In genomic region chr1:89659322-89660061, GRCh38 we compare ENCODE assay signal across 15 cellular contexts. TPM values are rescaled to one million over a fixed set of nuclear protein-coding genes. Genes with fewer than 3 reads are reported as not detected.
DNase-seq lines count a peak whose midpoint lies in the region; ATAC-seq and TF ChIP-seq lines count a peak whose summit lies in the region.
"Had no signal": no experiment of that assay in that cellular context is flagged by ENCODE, and none has a peak within 500 bp of the region (broad histone marks: within the 10 kb centered on the region; RNA-seq: fewer than 3 reads in every experiment).

No MANE protein-coding gene starts in this region.

- DNase-seq in CD4-positive, alpha-beta T cell = peak in 2 of 10 experiments; percentile 9 to 16
- DNase-seq in HFFc6 (no peak), memory B cell (ENCODE audit: low spot score in 2 of 2) (no peak), WTC11 (ENCODE audit: low spot score) (no peak), SW 1271 (lab: John Stamatoyannopoulos, UW) (no peak), SW480 (ENCODE audit: low spot score) (no peak)
- DNase-seq in activated naive CD8-positive, alpha-beta T cell treated with anti-CD3 and anti-CD28 coated beads, Interleukin-2, amount 50 U/mL, for 24 hours = no peak
- DNase-seq: amygdala; effector CD4-positive, alpha-beta T cell; NCI-H1694 treated with DMSO at 0.1 percent for 48 hours; NCI-H82; SHP77 treated with DMSO at 0.1 percent for 48 hours had no signal

- peaks cover 66% of the 10 kb centered on the region for H3K36me3 Mint-ChIP-seq in CD4-positive, alpha-beta T cell (ENCODE audit: low read depth)
- H3K36me3 Mint-ChIP-seq in HFFc6 (ENCODE audit: low read depth) (peaks cover 30% of the 10 kb centered on the region), memory B cell (peaks cover 19% of the 10 kb centered on the region), WTC11 (no peaks in the 10 kb centered on the region)
- H3K36me3 Mint-ChIP-seq in activated naive CD8-positive, alpha-beta T cell treated with anti-CD3 and anti-CD28 coated beads, Interleukin-2, amount 50 U/mL, for 24 hours (ENCODE audit: low read depth) = peaks cover 61% of the 10 kb centered on the region

- H3K27ac ChIP-seq in CD4-positive, alpha-beta T cell (ENCODE audit: low read depth, low read length) = peak overlapping the region; percentile 3
- H3K27ac ChIP-seq: VCaP had no signal

- peak overlapping the region; percentile 88 for H3K27ac Mint-ChIP-seq in CD4-positive, alpha-beta T cell
- peak overlapping the region; percentile 31 for H3K27ac Mint-ChIP-seq in HFFc6
- peak overlapping the region; percentile 90 for H3K27ac Mint-ChIP-seq in activated naive CD8-positive, alpha-beta T cell treated with anti-CD3 and anti-CD28 coated beads, Interleukin-2, amount 50 U/mL, for 24 hours
- peak overlapping the region; percentile 29 for H3K27ac Mint-ChIP-seq in memory B cell
- H3K27ac Mint-ChIP-seq in WTC11 = no peak overlapping the region

- POLR2A ChIA-PET in CD4-positive, alpha-beta T cell (lab: Charles Lee) = interaction anchor here (0.6 to 12.7 kb wide), 15 partner anchors 8 to 103 kb away, joined by 3 to 139 read pairs (median 4); partner anchors contain the start of gene LRRC8C
- POLR2A ChIA-PET in WTC11 (lab: Charles Lee) = no interaction called here

- peak overlapping the region; percentile 83 for H3K4me3 Mint-ChIP-seq in CD4-positive, alpha-beta T cell
- H3K4me3 Mint-ChIP-seq in HFFc6 (no peak overlapping the region), memory B cell (no peak overlapping the region), WTC11 (no peak overlapping the region)
- H3K4me3 Mint-ChIP-seq in activated naive CD8-positive, alpha-beta T cell treated with anti-CD3 and anti-CD28 coated beads, Interleukin-2, amount 50 U/mL, for 24 hours = no peak overlapping the region
- H3K4me3 Mint-ChIP-seq: neural crest cell had no signal

- peaks cover 5% of the 10 kb centered on the region for H3K9me3 Mint-ChIP-seq in CD4-positive, alpha-beta T cell
- peaks cover 7% of the 10 kb centered on the region for H3K9me3 Mint-ChIP-seq in HFFc6
- H3K9me3 Mint-ChIP-seq in activated naive CD8-positive, alpha-beta T cell treated with anti-CD3 and anti-CD28 coated beads, Interleukin-2, amount 50 U/mL, for 24 hours = peaks cover 13% of the 10 kb centered on the region
- H3K9me3 Mint-ChIP-seq in memory B cell = peaks cover 7% of the 10 kb centered on the region
- peaks cover 10% of the 10 kb centered on the region for H3K9me3 Mint-ChIP-seq in WTC11

- H3K4me1 Mint-ChIP-seq in CD4-positive, alpha-beta T cell (ENCODE audit: low read depth) = peaks cover 92% of the 10 kb centered on the region
- H3K4me1 Mint-ChIP-seq in HFFc6 (ENCODE audit: low read depth) = peaks cover 38% of the 10 kb centered on the region
- H3K4me1 Mint-ChIP-seq in activated naive CD8-positive, alpha-beta T cell treated with anti-CD3 and anti-CD28 coated beads, Interleukin-2, amount 50 U/mL, for 24 hours = peaks cover 94% of the 10 kb centered on the region
- peaks cover 37% of the 10 kb centered on the region for H3K4me1 Mint-ChIP-seq in memory B cell
- no peaks in the 10 kb centered on the region for H3K4me1 Mint-ChIP-seq in WTC11
- H3K4me1 Mint-ChIP-seq: neural crest cell had no signal

- no peaks in the 10 kb centered on the region for H3K9me3 ChIP-seq in CD4-positive, alpha-beta T cell (ENCODE audit: control insufficient read depth, low read length)

- CTCF ChIA-PET in CD4-positive, alpha-beta T cell (lab: Charles Lee) = interaction anchor here (0.6 to 4.2 kb wide), 10 partner anchors 8 to 573 kb away, joined by 3 to 17 read pairs (median 4); partner anchors contain the start of gene LRRC8C
- CTCF ChIA-PET in WTC11 (lab: Charles Lee) = no interaction called here

- peak; percentile 49 for ATAC-seq in CD4-positive, alpha-beta T cell (ENCODE audit: poor library complexity)
- peak; percentile 55 for ATAC-seq in activated naive CD8-positive, alpha-beta T cell treated with anti-CD3 and anti-CD28 coated beads, Interleukin-2, amount 50 U/mL, for 24 hours
- ATAC-seq in memory B cell (ENCODE audit: low read depth) (no peak), WTC11 (no peak), HG03442 (IDR thresholded peaks at IDR 0.05; ENCODE audit: unreplicated experiment) (no peak)

- intact Hi-C loops in CD4-positive, alpha-beta T cell (cut with DNase I, micrococcal nuclease) = loop anchor here in 1 of 2 experiments (2.0 kb wide), 3 partner anchors 19 to 49 kb away; no protein-coding TSS in a partner anchor

- no peak for TF ChIP-seq CTCF in CD4-positive, alpha-beta T cell (IDR thresholded peaks at IDR 0.05)
- TF ChIP-seq CTCF in HFFc6 (IDR thresholded peaks at IDR 0.05) = no peak
- TF ChIP-seq CTCF in WTC11 (IDR thresholded peaks at IDR 0.05) = no peak

- no peaks in the 10 kb centered on the region for H3K27me3 Mint-ChIP-seq in CD4-positive, alpha-beta T cell
- peaks cover 3% of the 10 kb centered on the region; the same call in 1 of the 2 replicates for H3K27me3 Mint-ChIP-seq in HFFc6 (ENCODE audit: insufficient read depth)
- H3K27me3 Mint-ChIP-seq in activated naive CD8-positive, alpha-beta T cell treated with anti-CD3 and anti-CD28 coated beads, Interleukin-2, amount 50 U/mL, for 24 hours = no peaks in the 10 kb centered on the region
- no peaks in the 10 kb centered on the region for H3K27me3 Mint-ChIP-seq in memory B cell
- no peaks in the 10 kb centered on the region for H3K27me3 Mint-ChIP-seq in WTC11 (ENCODE audit: low read depth)

- H3K27me3 ChIP-seq in CD4-positive, alpha-beta T cell (ENCODE audit: control insufficient read depth, insufficient read depth, low read length) = no peaks in the 10 kb centered on the region

TF ChIP-seq in WTC11, 78 proteins besides CTCF, POLR2A, EP300 and RAD21 (continues in another document):
- no peak for TF ChIP-seq PRRX2 (CRISPR knock-in tag; IDR thresholded peaks at IDR 0.05)
- no peak for TF ChIP-seq FOXP1 (CRISPR knock-in tag; IDR thresholded peaks at IDR 0.05; ENCODE audit: borderline replicate concordance)
- TF ChIP-seq ZNF138 (CRISPR knock-in tag; conservative IDR thresholded peaks at IDR 0.05) = no peak
- TF ChIP-seq GRHL2 (CRISPR knock-in tag; IDR thresholded peaks at IDR 0.05; ENCODE audit: insufficient replicate concordance, severe bottlenecking) = no peak
- TF ChIP-seq TEAD1 (CRISPR knock-in tag; IDR thresholded peaks at IDR 0.05) = no peak
- no peak for TF ChIP-seq PREB (CRISPR knock-in tag; IDR thresholded peaks at IDR 0.05; ENCODE audit: borderline replicate concordance)
- no peak for TF ChIP-seq JAZF1 (CRISPR knock-in tag; IDR thresholded peaks at IDR 0.05)
- no peak for TF ChIP-seq ELF4 (CRISPR knock-in tag; IDR thresholded peaks at IDR 0.05; ENCODE audit: low read depth)
- TF ChIP-seq TEAD4 (CRISPR knock-in tag; IDR thresholded peaks at IDR 0.05) = no peak
- no peak for TF ChIP-seq ZNF232 (CRISPR knock-in tag; IDR thresholded peaks at IDR 0.05)
- no peak for TF ChIP-seq ZNF396 (CRISPR knock-in tag; IDR thresholded peaks at IDR 0.05; ENCODE audit: borderline replicate concordance)
- TF ChIP-seq, protein P1, sequence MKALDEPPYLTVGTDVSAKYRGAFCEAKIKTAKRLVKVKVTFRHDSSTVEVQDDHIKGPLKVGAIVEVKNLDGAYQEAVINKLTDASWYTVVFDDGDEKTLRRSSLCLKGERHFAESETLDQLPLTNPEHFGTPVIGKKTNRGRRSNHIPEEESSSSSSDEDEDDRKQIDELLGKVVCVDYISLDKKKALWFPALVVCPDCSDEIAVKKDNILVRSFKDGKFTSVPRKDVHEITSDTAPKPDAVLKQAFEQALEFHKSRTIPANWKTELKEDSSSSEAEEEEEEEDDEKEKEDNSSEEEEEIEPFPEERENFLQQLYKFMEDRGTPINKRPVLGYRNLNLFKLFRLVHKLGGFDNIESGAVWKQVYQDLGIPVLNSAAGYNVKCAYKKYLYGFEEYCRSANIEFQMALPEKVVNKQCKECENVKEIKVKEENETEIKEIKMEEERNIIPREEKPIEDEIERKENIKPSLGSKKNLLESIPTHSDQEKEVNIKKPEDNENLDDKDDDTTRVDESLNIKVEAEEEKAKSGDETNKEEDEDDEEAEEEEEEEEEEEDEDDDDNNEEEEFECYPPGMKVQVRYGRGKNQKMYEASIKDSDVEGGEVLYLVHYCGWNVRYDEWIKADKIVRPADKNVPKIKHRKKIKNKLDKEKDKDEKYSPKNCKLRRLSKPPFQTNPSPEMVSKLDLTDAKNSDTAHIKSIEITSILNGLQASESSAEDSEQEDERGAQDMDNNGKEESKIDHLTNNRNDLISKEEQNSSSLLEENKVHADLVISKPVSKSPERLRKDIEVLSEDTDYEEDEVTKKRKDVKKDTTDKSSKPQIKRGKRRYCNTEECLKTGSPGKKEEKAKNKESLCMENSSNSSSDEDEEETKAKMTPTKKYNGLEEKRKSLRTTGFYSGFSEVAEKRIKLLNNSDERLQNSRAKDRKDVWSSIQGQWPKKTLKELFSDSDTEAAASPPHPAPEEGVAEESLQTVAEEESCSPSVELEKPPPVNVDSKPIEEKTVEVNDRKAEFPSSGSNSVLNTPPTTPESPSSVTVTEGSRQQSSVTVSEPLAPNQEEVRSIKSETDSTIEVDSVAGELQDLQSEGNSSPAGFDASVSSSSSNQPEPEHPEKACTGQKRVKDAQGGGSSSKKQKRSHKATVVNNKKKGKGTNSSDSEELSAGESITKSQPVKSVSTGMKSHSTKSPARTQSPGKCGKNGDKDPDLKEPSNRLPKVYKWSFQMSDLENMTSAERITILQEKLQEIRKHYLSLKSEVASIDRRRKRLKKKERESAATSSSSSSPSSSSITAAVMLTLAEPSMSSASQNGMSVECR (CRISPR knock-in tag; IDR thresholded peaks at IDR 0.05; ENCODE audit: borderline replicate concordance) = no peak
- TF ChIP-seq HMGA2 (CRISPR knock-in tag; IDR thresholded peaks at IDR 0.05) = no peak

RNA-seq across cellular contexts. Expression of gene LRRC8C, which starts 26.6 kb away (rescaled TPM):
- total RNA-seq in CD4-positive, alpha-beta T cell = 10 to 100 TPM; 28.4 to 30.2 TPM
- total RNA-seq in HFFc6 (2021; fragmentation: NEBNext Ultra II Directional; extraction: Animal tissue kit (Norgen Biotek cat#: 25700)) = 10 to 100 TPM in 4 of 6 experiments, 1 to 10 TPM in 2; 5.0 to 13.7 (median 10.9) TPM
- total RNA-seq in WTC11 (2021) = 1.8 to 2.2 TPM (median 2.1 TPM) in 3 replicates

Comparison
In these comparisons a context has a peak if more than half of its experiments do, and no peak if none do; other contexts are left out.
1. ATAC-seq: peak in CD4-positive, alpha-beta T cell (single experiment) and activated naive CD8-positive, alpha-beta T cell treated with anti-CD3 and anti-CD28 coated beads, Interleukin-2, amount 50 U/mL, for 24 hours (single experiment); none in memory B cell (single experiment), WTC11 (single experiment) and HG03442 (single experiment).